Comparison of ENCODE assay signal across 8 cellular contexts in genomic region chr19:39341720-39342604, GRCh38. TPM values are rescaled to one million over a fixed set of nuclear protein-coding genes. Genes with fewer than 3 reads are reported as not detected.
DNase-seq lines count a peak whose midpoint lies in the region; ATAC-seq and TF ChIP-seq lines count a peak whose summit lies in the region.

A gene with protein sequence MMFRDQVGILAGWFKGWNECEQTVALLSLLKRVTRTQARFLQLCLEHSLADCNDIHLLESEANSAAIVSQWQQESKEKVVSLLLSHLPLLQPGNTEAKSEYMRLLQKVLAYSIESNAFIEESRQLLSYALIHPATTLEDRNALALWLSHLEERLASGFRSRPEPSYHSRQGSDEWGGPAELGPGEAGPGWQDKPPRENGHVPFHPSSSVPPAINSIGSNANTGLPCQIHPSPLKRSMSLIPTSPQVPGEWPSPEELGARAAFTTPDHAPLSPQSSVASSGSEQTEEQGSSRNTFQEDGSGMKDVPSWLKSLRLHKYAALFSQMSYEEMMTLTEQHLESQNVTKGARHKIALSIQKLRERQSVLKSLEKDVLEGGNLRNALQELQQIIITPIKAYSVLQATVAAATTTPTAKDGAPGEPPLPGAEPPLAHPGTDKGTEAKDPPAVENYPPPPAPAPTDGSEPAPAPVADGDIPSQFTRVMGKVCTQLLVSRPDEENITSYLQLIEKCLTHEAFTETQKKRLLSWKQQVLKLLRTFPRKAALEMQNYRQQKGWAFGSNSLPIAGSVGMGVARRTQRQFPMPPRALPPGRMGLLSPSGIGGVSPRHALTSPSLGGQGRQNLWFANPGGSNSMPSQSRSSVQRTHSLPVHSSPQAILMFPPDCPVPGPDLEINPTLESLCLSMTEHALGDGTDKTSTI (plus strand): TSS chr19:39342421. CDS start chr19:39356894, 14,473 bp downstream.

- H3K27me3 Mint-ChIP-seq in T-helper 17 cell = no peaks in the 10 kb centered on the region

- H3K27ac ChIP-seq in angular gyrus (ENCODE audit: low read depth, low read length) (peak within 1 kb of the TSS; percentile 82), right atrium auricular region (peak within 1 kb of the TSS; percentile 83 to 91), uterus (peak within 1 kb of the TSS; percentile 89 to 97)

- H3K27ac Mint-ChIP-seq in T-helper 17 cell = peak within 1 kb of the TSS; percentile 98

- H3K4me1 Mint-ChIP-seq in T-helper 17 cell = peaks cover 66% of the 10 kb centered on the region

- peak; percentile 92 for ATAC-seq in GM18498 (IDR thresholded peaks at IDR 0.05; ENCODE audit: unreplicated experiment)
- peak; percentile 85 for ATAC-seq in HG02938 (IDR thresholded peaks at IDR 0.05; ENCODE audit: unreplicated experiment)
- peak; percentile 90 for ATAC-seq in T-helper 17 cell

- no peaks in the 10 kb centered on the region for H3K9me3 ChIP-seq in T-helper 17 cell (ENCODE audit: control insufficient read depth, low read length, poor library complexity, severe bottlenecking)
- H3K9me3 ChIP-seq in right atrium auricular region = no peaks in the 10 kb centered on the region
- H3K9me3 ChIP-seq in uterus = no peaks in the 10 kb centered on the region

- peak; percentile 93 to 96 for TF ChIP-seq POLR2A in uterus (IDR thresholded peaks at IDR 0.05)

- H3K36me3 ChIP-seq in right atrium auricular region = no peaks in the 10 kb centered on the region
- H3K36me3 ChIP-seq in uterus = no peaks in the 10 kb centered on the region

- H3K4me1 ChIP-seq in right atrium auricular region (peaks cover 0 to 52% of the 10 kb centered on the region in 2 donors), uterus (peaks cover 0 to 18% of the 10 kb centered on the region in 2 donors)

- intact Hi-C loops in uterus (cut with DNase I; ENCODE audit: low total_unique reads) = no loop called here

- peaks cover 8% of the 10 kb centered on the region for H3K36me3 Mint-ChIP-seq in T-helper 17 cell (ENCODE audit: low read depth)

- TF ChIP-seq CTCF in right atrium auricular region (IDR thresholded peaks at IDR 0.05) (peak; percentile 61 to 92), uterus (IDR thresholded peaks at IDR 0.05) (peak; percentile 68 to 93 (median 86))

- H3K4me3 Mint-ChIP-seq in T-helper 17 cell = peak within 1 kb of the TSS; percentile 99

- DNase-seq in NCI-H1694 treated with DMSO at 0.1 percent for 48 hours (lab: John Stamatoyannopoulos, UW) (peak; percentile 99), T-helper 17 cell (peak; percentile 99 to 100 (median 100)), right atrium auricular region (ENCODE audit: low spot score) (peak; percentile 98), pulmonary artery endothelial cell (ENCODE audit: low read depth, low spot score) (peak; percentile 92), uterus (peak; percentile 99)

- H3K27me3 ChIP-seq in right atrium auricular region (no peaks in the 10 kb centered on the region), uterus (no peaks in the 10 kb centered on the region)

- H3K4me3 ChIP-seq in right atrium auricular region = peak within 1 kb of the TSS; percentile 80 to 85
- peak within 1 kb of the TSS; percentile 78 to 89 for H3K4me3 ChIP-seq in uterus

RNA-seq across cellular contexts. Expression of the gene that starts here (rescaled TPM):
- total RNA-seq in T-helper 17 cell (10 to 100 TPM; 64.2 to 93.2 TPM), right atrium auricular region (10 to 100 TPM; 48.5 to 97.6 TPM), pulmonary artery endothelial cell (26.4 and 36.7 TPM in 2 replicates), uterus (100 to 1,000 TPM in 1 of 4 donors, 10 to 100 TPM in 3; 11.3 to 128 (median 58.6) TPM)

Comparison
In these comparisons a context has a peak if more than half of its experiments do, and no peak if none do; other contexts are left out.
1. Peak in every context shown above with its lines: DNase-seq, ATAC-seq, H3K4me3 ChIP-seq and H3K27ac ChIP-seq.